ENCODE assay signal across 8 cellular contexts in the genomic region with DNA sequence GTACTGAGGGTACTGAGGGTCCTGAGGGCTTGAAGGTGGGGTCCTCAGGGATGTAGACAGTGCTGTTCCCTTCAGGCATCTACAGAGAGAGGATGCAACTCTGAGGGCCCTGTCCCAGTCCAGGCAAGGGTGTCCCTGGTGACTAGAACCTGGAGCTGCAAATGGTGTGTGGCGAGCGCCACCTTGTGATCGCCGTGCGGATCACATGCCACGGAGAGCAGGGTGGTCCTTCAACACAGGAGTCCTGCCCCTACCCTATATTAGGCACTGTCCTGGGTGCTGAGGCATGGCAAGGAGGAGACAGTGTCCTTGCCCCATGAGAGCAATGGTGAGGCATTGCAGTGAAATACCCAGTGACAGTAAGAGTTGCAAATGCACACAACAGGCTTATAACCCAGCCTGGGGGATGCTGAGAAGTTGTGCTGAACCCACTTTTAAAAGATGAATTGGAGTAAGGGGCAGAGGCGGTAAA. TPM values are rescaled to one million over a fixed set of nuclear protein-coding genes. Genes with fewer than 3 reads are reported as not detected.
DNase-seq lines count a peak whose midpoint lies in the region; ATAC-seq and TF ChIP-seq lines count a peak whose summit lies in the region.

No MANE protein-coding gene starts in this region.

- H3K4me3 Mint-ChIP-seq in GM23338 (no peak overlapping the region), T-helper 17 cell (no peak overlapping the region)
- no peak overlapping the region for H3K4me3 Mint-ChIP-seq in activated naive CD4-positive, alpha-beta T cell treated with anti-CD3 and anti-CD28 coated beads, Interleukin-2, amount 10 ng/mL, durations not matched to agents 7 days and 5 days

- H3K27ac Mint-ChIP-seq in GM23338 (no peak overlapping the region), T-helper 17 cell (no peak overlapping the region)
- no peak overlapping the region for H3K27ac Mint-ChIP-seq in activated naive CD4-positive, alpha-beta T cell treated with anti-CD3 and anti-CD28 coated beads, Interleukin-2, amount 10 ng/mL, durations not matched to agents 7 days and 5 days

- H3K4me3 ChIP-seq in GM23338 (no peak overlapping the region), hepatocyte (no peak overlapping the region)

- peaks cover 11% of the 10 kb centered on the region for H3K27me3 Mint-ChIP-seq in GM23338 (ENCODE audit: insufficient read depth, low read depth, poor library complexity)
- H3K27me3 Mint-ChIP-seq in activated naive CD4-positive, alpha-beta T cell treated with anti-CD3 and anti-CD28 coated beads, Interleukin-2, amount 10 ng/mL, durations not matched to agents 7 days and 5 days, result peaks cover 53% of the 10 kb centered on the region
- peaks cover 28% of the 10 kb centered on the region for H3K27me3 Mint-ChIP-seq in T-helper 17 cell

- H3K27ac ChIP-seq in GM23338 (ENCODE audit: low read depth) (no peak overlapping the region), hepatocyte (no peak overlapping the region)

- H3K4me1 ChIP-seq in GM23338 (ENCODE audit: insufficient read depth) (peaks cover 20% of the 10 kb centered on the region), hepatocyte (ENCODE audit: insufficient read depth) (no peaks in the 10 kb centered on the region)

- no peaks in the 10 kb centered on the region; the same call in 2 of the 3 replicates for H3K36me3 Mint-ChIP-seq in GM23338 (ENCODE audit: low read depth)
- H3K36me3 Mint-ChIP-seq in activated naive CD4-positive, alpha-beta T cell treated with anti-CD3 and anti-CD28 coated beads, Interleukin-2, amount 10 ng/mL, durations not matched to agents 7 days and 5 days, result no peaks in the 10 kb centered on the region
- no peaks in the 10 kb centered on the region for H3K36me3 Mint-ChIP-seq in T-helper 17 cell (ENCODE audit: low read depth)

- H2AFZ ChIP-seq in GM23338, result no peak overlapping the region
- H2AFZ ChIP-seq in hepatocyte, result no peak overlapping the region

- H3K27me3 ChIP-seq in GM23338 (ENCODE audit: insufficient read depth) (no peaks in the 10 kb centered on the region), hepatocyte (peaks cover 35% of the 10 kb centered on the region)

- H3K36me3 ChIP-seq in GM23338 (ENCODE audit: insufficient read depth) (no peaks in the 10 kb centered on the region), hepatocyte (replicated peaks; ENCODE audit: insufficient read depth, low read depth) (no peaks in the 10 kb centered on the region)

- H4K20me1 ChIP-seq in GM23338 (replicated peaks; ENCODE audit: insufficient read depth) (0 out of 2 replicates have a peak, but pooled peaks cover 3% of the 10 kb centered on the region), hepatocyte (ENCODE audit: insufficient read depth, poor library complexity, severe bottlenecking) (no peaks in the 10 kb centered on the region)

- TF ChIP-seq CTCF in GM23338 (conservative IDR thresholded peaks at IDR 0.05; ENCODE audit: low read depth in 2 of 2) (peak; percentile 87 to 100), hepatocyte (IDR thresholded peaks at IDR 0.05; ENCODE audit: poor library complexity) (peak; percentile 74)

- H3K9me2 ChIP-seq in GM23338 (ENCODE audit: insufficient read depth) (no peaks in the 10 kb centered on the region), hepatocyte (replicated peaks; ENCODE audit: insufficient read depth) (no peaks in the 10 kb centered on the region)

- no peaks in the 10 kb centered on the region for H3F3A ChIP-seq in GM23338 (replicated peaks; ENCODE audit: low read depth)

- ATAC-seq in GM23338 (peak; percentile 86), T-helper 17 cell (no peak)

- peaks cover 4% of the 10 kb centered on the region; the same call in 2 of the 3 replicates for H3K9me3 Mint-ChIP-seq in GM23338
- peaks cover 5% of the 10 kb centered on the region for H3K9me3 Mint-ChIP-seq in activated naive CD4-positive, alpha-beta T cell treated with anti-CD3 and anti-CD28 coated beads, Interleukin-2, amount 10 ng/mL, durations not matched to agents 7 days and 5 days

- H3K4me1 Mint-ChIP-seq in GM23338 (peaks cover 26% of the 10 kb centered on the region), T-helper 17 cell (no peaks in the 10 kb centered on the region)
- no peaks in the 10 kb centered on the region for H3K4me1 Mint-ChIP-seq in activated naive CD4-positive, alpha-beta T cell treated with anti-CD3 and anti-CD28 coated beads, Interleukin-2, amount 10 ng/mL, durations not matched to agents 7 days and 5 days

- 13% methylated on average over 7 of the region's 7 CpGs for WGBS in hepatocyte (ENCODE audit: low lambda C conversion rate, missing lambda C conversion rate)

- no peaks in the 10 kb centered on the region for H3K9me3 ChIP-seq in hepatocyte (ENCODE audit: low read depth)
- H3K9me3 ChIP-seq in T-helper 17 cell (ENCODE audit: control insufficient read depth, low read length, poor library complexity, severe bottlenecking), result no peaks in the 10 kb centered on the region

- no peak overlapping the region for H3K4me2 ChIP-seq in GM23338
- H3K4me2 ChIP-seq in hepatocyte, result no peak overlapping the region

- CTCF ChIA-PET in activated naive CD4-positive, alpha-beta T cell treated with anti-CD3 and anti-CD28 coated beads, Interleukin-2, amount 10 ng/mL, durations not matched to agents 7 days and 5 days (lab: Charles Lee), result interaction anchor here (1.3 to 3.1 kb wide), 8 partner anchors 11 to 117 kb away, joined by 3 to 40 read pairs (median 4); no protein-coding TSS in a partner anchor

- no peaks in the 10 kb centered on the region for H3K79me2 ChIP-seq in GM23338 (replicated peaks; ENCODE audit: insufficient read depth)
- H3K79me2 ChIP-seq in hepatocyte, result no peaks in the 10 kb centered on the region

- DNase-seq in DMS53 treated with DMSO at 0.1 percent for 48 hours (lab: John Stamatoyannopoulos, UW; ENCODE audit: unreplicated experiment) (peak; percentile 4), GM23338 (ENCODE audit: low spot score) (peak; percentile 81), NCI-H748 (lab: John Stamatoyannopoulos, UW; ENCODE audit: unreplicated experiment) (peak; percentile 51), hepatocyte (ENCODE audit: low spot score) (peak; percentile 63), T-helper 17 cell (no peak)
- peak; percentile 64 for DNase-seq in activated naive CD4-positive, alpha-beta T cell treated with anti-CD3 and anti-CD28 coated beads, Interleukin-2, amount 10 ng/mL, durations not matched to agents 7 days and 5 days
- DNase-seq in stimulated activated CD4-positive, alpha-beta T cell treated with anti-CD3 and anti-CD28 coated beads, Interleukin-12 subunit alpha, Interleukin-12 subunit beta, amount 100 ng/mL, for 48 hours (ENCODE audit: low read depth in 2 of 3, low spot score in 1 of 3), result peak in 2 of 3 donors; percentile 37 to 40
- no peak for DNase-seq in stimulated activated naive CD4-positive, alpha-beta T cell (lab: John Stamatoyannopoulos, UW)

TF ChIP-seq in GM23338, 12 proteins besides CTCF, POLR2A, EP300 and RAD21:
- no peak for TF ChIP-seq EZH2phosphoT487 (IDR thresholded peaks at IDR 0.05; ENCODE audit: unreplicated experiment)
- TF ChIP-seq, protein P1, sequence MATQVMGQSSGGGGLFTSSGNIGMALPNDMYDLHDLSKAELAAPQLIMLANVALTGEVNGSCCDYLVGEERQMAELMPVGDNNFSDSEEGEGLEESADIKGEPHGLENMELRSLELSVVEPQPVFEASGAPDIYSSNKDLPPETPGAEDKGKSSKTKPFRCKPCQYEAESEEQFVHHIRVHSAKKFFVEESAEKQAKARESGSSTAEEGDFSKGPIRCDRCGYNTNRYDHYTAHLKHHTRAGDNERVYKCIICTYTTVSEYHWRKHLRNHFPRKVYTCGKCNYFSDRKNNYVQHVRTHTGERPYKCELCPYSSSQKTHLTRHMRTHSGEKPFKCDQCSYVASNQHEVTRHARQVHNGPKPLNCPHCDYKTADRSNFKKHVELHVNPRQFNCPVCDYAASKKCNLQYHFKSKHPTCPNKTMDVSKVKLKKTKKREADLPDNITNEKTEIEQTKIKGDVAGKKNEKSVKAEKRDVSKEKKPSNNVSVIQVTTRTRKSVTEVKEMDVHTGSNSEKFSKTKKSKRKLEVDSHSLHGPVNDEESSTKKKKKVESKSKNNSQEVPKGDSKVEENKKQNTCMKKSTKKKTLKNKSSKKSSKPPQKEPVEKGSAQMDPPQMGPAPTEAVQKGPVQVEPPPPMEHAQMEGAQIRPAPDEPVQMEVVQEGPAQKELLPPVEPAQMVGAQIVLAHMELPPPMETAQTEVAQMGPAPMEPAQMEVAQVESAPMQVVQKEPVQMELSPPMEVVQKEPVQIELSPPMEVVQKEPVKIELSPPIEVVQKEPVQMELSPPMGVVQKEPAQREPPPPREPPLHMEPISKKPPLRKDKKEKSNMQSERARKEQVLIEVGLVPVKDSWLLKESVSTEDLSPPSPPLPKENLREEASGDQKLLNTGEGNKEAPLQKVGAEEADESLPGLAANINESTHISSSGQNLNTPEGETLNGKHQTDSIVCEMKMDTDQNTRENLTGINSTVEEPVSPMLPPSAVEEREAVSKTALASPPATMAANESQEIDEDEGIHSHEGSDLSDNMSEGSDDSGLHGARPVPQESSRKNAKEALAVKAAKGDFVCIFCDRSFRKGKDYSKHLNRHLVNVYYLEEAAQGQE (IDR thresholded peaks at IDR 0.05; ENCODE audit: unreplicated experiment), result peak; percentile 81

RNA-seq across cellular contexts. Expression of a gene that starts 23.6 kb away (rescaled TPM):
- 0.63 TPM in 1 of 2 replicates, not detected in the other for total RNA-seq in GM23338 (2014; rRNA removed; shearing (Covaris generic))
- polyA plus RNA-seq in GM23338 (2016; fragmentation: Nextera tagmentation; extraction: Ambion mirVana), result 0.21 and 0.35 TPM in 2 replicates
- total RNA-seq in hepatocyte, result 1.1 and 3.1 TPM in 2 replicates
- 1.7 and 4.1 TPM in 2 replicates for polyA plus RNA-seq in hepatocyte
- not detected for total RNA-seq in T-helper 17 cell

Comparison
In these comparisons a context has a peak if more than half of its experiments do, and no peak if none do; other contexts are left out.
1. DNase-seq: peak in DMS53 treated with DMSO at 0.1 percent for 48 hours (single experiment), GM23338 (single experiment), NCI-H748 (single experiment), activated naive CD4-positive, alpha-beta T cell treated with anti-CD3 and anti-CD28 coated beads, Interleukin-2, amount 10 ng/mL, durations not matched to agents 7 days and 5 days (single experiment), hepatocyte (single experiment) and stimulated activated CD4-positive, alpha-beta T cell treated with anti-CD3 and anti-CD28 coated beads, Interleukin-12 subunit alpha, Interleukin-12 subunit beta, amount 100 ng/mL, for 48 hours (2 of 3); none in stimulated activated naive CD4-positive, alpha-beta T cell (0 of 6) and T-helper 17 cell (0 of 3).